ENCODE assay signal across 16 cellular contexts in the genomic region with DNA sequence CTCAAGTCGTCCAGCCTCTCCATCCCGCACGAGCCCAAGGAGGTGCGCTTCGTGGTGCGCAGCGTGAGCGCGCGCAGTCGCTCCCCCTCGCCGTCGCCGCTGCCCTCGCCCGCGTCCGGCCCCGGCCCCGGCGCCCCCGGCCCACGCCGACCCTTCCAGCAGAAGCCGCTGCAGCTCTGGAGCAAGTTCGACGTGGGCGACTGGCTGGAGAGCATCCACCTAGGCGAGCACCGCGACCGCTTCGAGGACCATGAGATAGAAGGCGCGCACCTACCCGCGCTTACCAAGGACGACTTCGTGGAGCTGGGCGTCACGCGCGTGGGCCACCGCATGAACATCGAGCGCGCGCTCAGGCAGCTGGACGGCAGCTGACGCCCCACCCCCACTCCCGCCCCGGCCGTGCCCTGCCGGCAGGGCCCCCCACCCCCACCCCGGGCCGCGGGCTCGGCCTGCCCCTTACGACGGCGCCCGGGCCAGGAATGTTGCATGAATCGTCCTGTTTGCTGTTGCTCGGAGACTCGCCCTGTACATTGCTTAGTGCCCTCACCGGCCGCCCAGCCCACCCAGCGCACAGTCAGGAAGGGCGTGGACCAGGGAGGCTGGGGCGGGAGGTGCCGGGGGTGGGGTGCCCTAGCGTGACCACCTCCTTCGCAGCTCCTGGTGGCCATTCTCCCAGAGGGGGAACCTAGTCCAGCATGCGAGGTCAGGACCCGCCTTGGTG. TPM values are rescaled to one million over a fixed set of nuclear protein-coding genes. Genes with fewer than 3 reads are reported as not detected.
DNase-seq lines count a peak whose midpoint lies in the region; ATAC-seq and TF ChIP-seq lines count a peak whose summit lies in the region.
"Had no signal": no experiment of that assay in that cellular context is flagged by ENCODE, and none has a peak within 500 bp of the region (broad histone marks: within the 10 kb centered on the region; RNA-seq: fewer than 3 reads in every experiment).

No MANE protein-coding gene starts in this region.

- peak overlapping the region; percentile 62 for H3K4me2 ChIP-seq in Karpas-422 (ENCODE audit: low read depth, low read length, poor library complexity, severe bottlenecking)
- H3K4me2 ChIP-seq: PC-9 had no signal

- H3K4me1 ChIP-seq in Karpas-422 (ENCODE audit: low read length) (peaks cover 19% of the 10 kb centered on the region), heart right ventricle (peaks cover 0 to 74% (median 29%) of the 10 kb centered on the region in 9 donors)
- H3K4me1 ChIP-seq: Caco-2, psoas muscle had no signal

- WGBS in heart right ventricle, 2 donors: 31 to 39% methylated on average over 76 of the region's 76 CpGs

- H3K9me3 ChIP-seq in Karpas-422 (ENCODE audit: low read length): no peaks in the 10 kb centered on the region
- no peaks in the 10 kb centered on the region for H3K9me3 ChIP-seq in heart right ventricle
- H3K9me3 ChIP-seq: Caco-2, psoas muscle had no signal

- H3K4me3 ChIP-seq in Karpas-422 (ENCODE audit: low read length) (peak overlapping the region; percentile 48; the same call in 1 of the 2 replicates), heart right ventricle (no peak overlapping the region)
- H3K4me3 ChIP-seq: PC-9, psoas muscle had no signal

- H3K27me3 ChIP-seq in Karpas-422 (ENCODE audit: low read length) (no peaks in the 10 kb centered on the region), heart right ventricle (peaks cover 0 to 51% (median 24%) of the 10 kb centered on the region in 7 donors)

- peak in 7 of 8 donors; percentile 5 to 47 (median 29) for ATAC-seq in heart right ventricle

- H3K9me2 ChIP-seq in Karpas-422 (replicated peaks; ENCODE audit: insufficient read depth, low read length): no peaks in the 10 kb centered on the region

- intact Hi-C loops in heart right ventricle (cut with DNase I): no loop called here

- H3K36me3 ChIP-seq in Karpas-422 (ENCODE audit: insufficient read depth, low read length): no peaks in the 10 kb centered on the region
- H3K36me3 ChIP-seq in heart right ventricle: peaks cover 0 to 40% (median 0%) of the 10 kb centered on the region in 9 donors

- H4K20me1 ChIP-seq in Karpas-422 (ENCODE audit: insufficient read depth, low read depth, low read length): no peaks in the 10 kb centered on the region

- H3K79me2 ChIP-seq in Karpas-422 (ENCODE audit: low read length): no peaks in the 10 kb centered on the region

- no peak for TF ChIP-seq CTCF in heart right ventricle (IDR thresholded peaks at IDR 0.05)

- H3K27ac ChIP-seq in Karpas-422 (ENCODE audit: low read length): no peak overlapping the region
- H3K27ac ChIP-seq in heart right ventricle: peak overlapping the region in 4 of 10 donors; percentile 16 to 35 (median 30)
- H3K27ac ChIP-seq: PC-9, psoas muscle had no signal

- H3K9ac ChIP-seq in Karpas-422 (ENCODE audit: low read length): peak overlapping the region; percentile 62

- DNase-seq in AG08395 (ENCODE audit: low spot score) (peak; percentile 31), Karpas-422 (no peak), heart right ventricle (peak; percentile 14 to 43), mesenteric fat pad (ENCODE audit: low spot score) (peak; percentile 87), NK-92 (lab: John Stamatoyannopoulos, UW; ENCODE audit: unreplicated experiment) (no peak), HK-2 (ENCODE audit: unreplicated experiment) (no peak), NCI-H2196 treated with DMSO at 0.1 percent for 48 hours (lab: John Stamatoyannopoulos, UW; ENCODE audit: unreplicated experiment) (no peak)
- DNase-seq in activated CD4-positive, alpha-beta T cell treated with anti-CD3 and anti-CD28 coated beads, Interleukin-2, amount 50 U/mL, for 1 hour: no peak
- DNase-seq: activated B cell treated with CpG ODN at 0.5 μM for 24 hours, MV-4-11, NCI-H748 treated with DMSO at 0.1 percent for 48 hours, PC-9 had no signal

- peak overlapping the region; percentile 51; the same call in 1 of the 2 replicates for H2AFZ ChIP-seq in Karpas-422 (ENCODE audit: low read length)
- H2AFZ ChIP-seq: PC-9 had no signal

RNA-seq across cellular contexts. Expression of a gene that starts 6.9 kb away (rescaled TPM):
- not detected in 2 replicates for total RNA-seq in Karpas-422 (2014; rRNA removed; shearing (Covaris generic); ENCODE audit: low replicate concordance)
- total RNA-seq in heart right ventricle (1 to 10 TPM in 1 of 10 donors, under 1 TPM in 8, not detected in 1; 0.28 to 1.1 (median 0.50) TPM), mesenteric fat pad (4.5 TPM)
- under 1 TPM; 0.13 to 0.66 TPM for polyA plus RNA-seq in heart right ventricle
- total RNA-seq: activated B cell treated with CpG ODN at 0.5 μM for 24 hours, Caco-2, kidney epithelial cell, PC-9 had no signal
- polyA plus RNA-seq: IgD-negative memory B cell had no signal

RNA-seq across cellular contexts. Expression of a gene that starts 52.3 kb away (rescaled TPM):
- total RNA-seq in Karpas-422 (2014; rRNA removed; shearing (Covaris generic); ENCODE audit: low replicate concordance): 26.4 and 26.8 TPM in 2 replicates
- total RNA-seq in heart right ventricle: 1 to 10 TPM; 4.7 to 9.2 (median 7.4) TPM
- 10 to 100 TPM in 1 of 2 donors, 1 to 10 TPM in 1; 6.5 to 11.6 TPM for polyA plus RNA-seq in heart right ventricle
- total RNA-seq in mesenteric fat pad: 21.9 TPM

RNA-seq across cellular contexts. Expression of a gene that starts 58.5 kb away (rescaled TPM):
- total RNA-seq in Karpas-422 (2014; rRNA removed; shearing (Covaris generic); ENCODE audit: low replicate concordance): 0.04 TPM in 1 of 2 replicates, not detected in the other
- total RNA-seq in heart right ventricle (10 to 100 TPM; 19.9 to 36.9 (median 24.7) TPM), mesenteric fat pad (95.7 TPM)
- polyA plus RNA-seq in heart right ventricle: 10 to 100 TPM; 14.3 to 59.8 TPM
- total RNA-seq: activated B cell treated with CpG ODN at 0.5 μM for 24 hours had no signal
- polyA plus RNA-seq: IgD-negative memory B cell had no signal

Comparison
In these comparisons a context has a peak if more than half of its experiments do, and no peak if none do; other contexts are left out.
1. DNase-seq: peak in AG08395 (single experiment), heart right ventricle (2 of 2) and mesenteric fat pad (single experiment); none in Karpas-422 (single experiment), NK-92 (single experiment), HK-2 (single experiment), NCI-H2196 treated with DMSO at 0.1 percent for 48 hours (single experiment) and activated CD4-positive, alpha-beta T cell treated with anti-CD3 and anti-CD28 coated beads, Interleukin-2, amount 50 U/mL, for 1 hour (single experiment).
2. RNA of a gene that starts 58.5 kb away (total RNA-seq): 95.7 TPM in mesenteric fat pad (single experiment) and 19.9 to 36.9 TPM in heart right ventricle; 0.04 TPM in Karpas-422; every median in the first group is over 10 times any median in the second.